8 cellular contexts compared by ENCODE assay signal in the genomic region with DNA sequence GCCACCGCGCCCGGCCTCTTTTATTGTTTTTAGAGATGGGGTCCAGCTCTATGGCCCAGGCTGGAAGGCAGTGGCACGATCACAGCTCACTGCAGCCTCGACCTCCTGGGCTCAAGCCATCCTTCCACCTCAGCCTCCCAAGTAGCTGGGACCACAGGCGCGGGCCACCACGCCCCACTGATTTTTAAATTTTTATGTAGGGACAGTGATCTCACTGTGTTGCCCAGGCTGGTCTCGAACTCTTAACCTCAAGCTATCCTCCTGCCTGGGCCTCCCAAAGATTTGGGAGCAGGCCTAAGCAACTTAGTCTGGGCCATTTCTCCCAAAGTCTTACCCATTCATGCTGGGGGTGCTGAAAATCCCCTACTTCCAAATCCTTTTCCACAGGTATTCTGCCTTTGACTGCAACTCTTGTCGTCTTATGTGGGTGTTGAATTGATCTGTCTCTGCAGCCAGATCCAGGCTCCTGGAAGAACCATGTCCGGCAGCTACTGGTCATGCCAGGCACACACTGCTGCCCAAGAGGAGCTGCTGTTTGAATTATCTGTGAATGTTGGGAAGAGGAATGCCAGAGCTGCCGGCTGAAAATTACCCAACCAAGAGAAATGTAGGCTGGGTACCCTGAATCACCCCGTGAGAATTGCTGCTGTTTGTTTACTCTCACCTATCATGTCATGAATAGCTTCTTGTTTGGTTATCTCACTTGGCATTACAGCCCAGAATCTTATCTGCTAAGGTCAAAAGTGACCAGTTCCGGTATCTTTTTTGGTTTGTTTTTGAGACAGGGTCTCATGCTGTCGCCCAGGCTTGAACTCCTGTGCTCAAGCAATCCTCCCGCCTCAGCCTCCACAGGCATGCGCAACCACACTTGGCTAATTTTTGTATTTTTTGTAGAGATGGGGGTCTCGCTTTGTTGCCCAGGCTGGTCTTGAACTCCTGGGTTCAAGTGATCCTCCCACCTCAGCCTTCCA. TPM values are rescaled to one million over a fixed set of nuclear protein-coding genes. Genes with fewer than 3 reads are reported as not detected.
DNase-seq lines count a peak whose midpoint lies in the region; ATAC-seq, FAIRE-seq and TF ChIP-seq lines count a peak whose summit lies in the region.

No MANE protein-coding gene starts in this region.

- H3K79me2 ChIP-seq in keratinocyte (ENCODE audit: control insufficient read depth, insufficient read depth, low read length) = no peaks in the 10 kb centered on the region

- H3K9me3 Mint-ChIP-seq in activated CD4-positive, alpha-beta T cell treated with anti-CD3 and anti-CD28 coated beads, Interleukin-2, amount 10 ng/mL, durations not matched to agents 24 days and 14 days = no peaks in the 10 kb centered on the region
- H3K9me3 Mint-ChIP-seq in activated CD8-positive, alpha-beta T cell treated with anti-CD3 and anti-CD28 coated beads, Interleukin-2, amount 10 ng/mL, durations not matched to agents 7 days and 5 days (ENCODE audit: insufficient read depth) = no peaks in the 10 kb centered on the region

- TF ChIP-seq POLR2A in testis (IDR thresholded peaks at IDR 0.05) = no peak

- H3K36me3 Mint-ChIP-seq in activated CD4-positive, alpha-beta T cell treated with anti-CD3 and anti-CD28 coated beads, Interleukin-2, amount 10 ng/mL, durations not matched to agents 24 days and 14 days (ENCODE audit: low read depth) = peaks cover 30% of the 10 kb centered on the region
- H3K36me3 Mint-ChIP-seq in activated CD8-positive, alpha-beta T cell treated with anti-CD3 and anti-CD28 coated beads, Interleukin-2, amount 10 ng/mL, durations not matched to agents 7 days and 5 days (ENCODE audit: low read depth) = peaks cover 35% of the 10 kb centered on the region

- dilution Hi-C loops in keratinocyte (cut with MboI; ENCODE audit: extremely low pct_ligation_motif_present, low sequenced_read_pairs) = no loop called here

- H3K4me3 ChIP-seq in keratinocyte (ENCODE audit: control insufficient read depth in 2 of 3, extremely low read depth in 1 of 3, insufficient read depth in 2 of 3, low read depth in 1 of 3, low read length in 3 of 3) = peak overlapping the region in 2 of 3 experiments; percentile 73 to 76
- peak overlapping the region in 1 of 2 donors; percentile 70 for H3K4me3 ChIP-seq in testis

- intact Hi-C loops in activated CD4-positive, alpha-beta T cell treated with anti-CD3 and anti-CD28 coated beads, Interleukin-2, amount 10 ng/mL, durations not matched to agents 24 days and 14 days (cut with micrococcal nuclease) = loop anchor here (5.0 kb wide), 1 partner anchor 59 kb away; the partner anchor contains the start of gene ZNF316
- intact Hi-C loops in testis (cut with DNase I; ENCODE audit: low total_unique reads) = no loop called here

- TF ChIP-seq CTCF in keratinocyte (optimal IDR thresholded peaks at IDR 0.05 in 1 of 3, IDR thresholded peaks at IDR 0.05 in 1 of 3, conservative IDR thresholded peaks at IDR 0.05 in 1 of 3; ENCODE audit: extremely low read depth in 1 of 3, insufficient read depth in 2 of 3, low read length in 3 of 3) (no peak), testis (IDR thresholded peaks at IDR 0.05) (no peak)

- H3K4me1 ChIP-seq in keratinocyte (ENCODE audit: control insufficient read depth, extremely low read depth, insufficient read depth, low read length) = no peaks in the 10 kb centered on the region
- peaks cover 11% of the 10 kb centered on the region for H3K4me1 ChIP-seq in testis

- CTCF ChIA-PET in activated CD8-positive, alpha-beta T cell treated with anti-CD3 and anti-CD28 coated beads, Interleukin-2, amount 10 ng/mL, durations not matched to agents 7 days and 5 days (lab: Charles Lee) = interaction anchor here (0.7 to 5.5 kb wide), 4 partner anchors 10 to 63 kb away, joined by 3 to 32 read pairs (median 5); partner anchors contain the start of gene INTS15

- H3K4me1 Mint-ChIP-seq in activated CD4-positive, alpha-beta T cell treated with anti-CD3 and anti-CD28 coated beads, Interleukin-2, amount 10 ng/mL, durations not matched to agents 24 days and 14 days = peaks cover 18% of the 10 kb centered on the region
- H3K4me1 Mint-ChIP-seq in activated CD8-positive, alpha-beta T cell treated with anti-CD3 and anti-CD28 coated beads, Interleukin-2, amount 10 ng/mL, durations not matched to agents 7 days and 5 days (ENCODE audit: low read depth) = peaks cover 52% of the 10 kb centered on the region

- H4K20me1 ChIP-seq in keratinocyte (ENCODE audit: control insufficient read depth, extremely low read depth, insufficient read depth, low read length) = no peaks in the 10 kb centered on the region

- DNase-seq in activated CD4-positive, alpha-beta T cell treated with anti-CD3 and anti-CD28 coated beads, Interleukin-2, amount 10 ng/mL, durations not matched to agents 24 days and 14 days = no peak
- DNase-seq in activated CD4-positive, alpha-beta T cell treated with anti-CD3 and anti-CD28 coated beads, Interleukin-2, amount 50 U/mL, for 4 hours = no peak
- DNase-seq in activated CD8-positive, alpha-beta T cell treated with anti-CD3 and anti-CD28 coated beads, Interleukin-2, amount 10 ng/mL, durations not matched to agents 7 days and 5 days = no peak
- no peak for DNase-seq in keratinocyte (ENCODE audit: low read depth, low spot score)
- no peak for DNase-seq in testis
- DNase-seq in NCI-H1105 treated with DMSO at 0.1 percent for 48 hours (lab: John Stamatoyannopoulos, UW) = no peak

- H3K27ac ChIP-seq in keratinocyte (ENCODE audit: control insufficient read depth, insufficient read depth, low read length) = no peak overlapping the region
- peak overlapping the region; percentile 79 to 95 for H3K27ac ChIP-seq in testis

- no peak for ATAC-seq in activated CD8-positive, alpha-beta T cell treated with anti-CD3 and anti-CD28 coated beads, Interleukin-2, amount 10 ng/mL, durations not matched to agents 7 days and 5 days
- no peak for ATAC-seq in HG02588 (IDR thresholded peaks at IDR 0.05; ENCODE audit: unreplicated experiment)
- no peak for ATAC-seq in GM21717 (IDR thresholded peaks at IDR 0.05; ENCODE audit: unreplicated experiment)

- H3K9ac ChIP-seq in keratinocyte (ENCODE audit: control insufficient read depth, extremely low read depth, insufficient read depth, low read length) = no peak overlapping the region

- H3K9me3 ChIP-seq in keratinocyte (ENCODE audit: control insufficient read depth, low read depth, low read length) (no peaks in the 10 kb centered on the region), testis (no peaks in the 10 kb centered on the region)

- H3K4me3 Mint-ChIP-seq in activated CD4-positive, alpha-beta T cell treated with anti-CD3 and anti-CD28 coated beads, Interleukin-2, amount 10 ng/mL, durations not matched to agents 24 days and 14 days = peak overlapping the region; percentile 84
- peak overlapping the region; percentile 85 for H3K4me3 Mint-ChIP-seq in activated CD8-positive, alpha-beta T cell treated with anti-CD3 and anti-CD28 coated beads, Interleukin-2, amount 10 ng/mL, durations not matched to agents 7 days and 5 days

- H3K27ac Mint-ChIP-seq in activated CD4-positive, alpha-beta T cell treated with anti-CD3 and anti-CD28 coated beads, Interleukin-2, amount 10 ng/mL, durations not matched to agents 24 days and 14 days = peak overlapping the region; percentile 90
- H3K27ac Mint-ChIP-seq in activated CD8-positive, alpha-beta T cell treated with anti-CD3 and anti-CD28 coated beads, Interleukin-2, amount 10 ng/mL, durations not matched to agents 7 days and 5 days = peak overlapping the region; percentile 90

- FAIRE-seq in keratinocyte (lab: Jason Lieb, UNC) = no peak

- 74 to 81% methylated on average over 15 to 18 of the region's 18 CpGs for whole genome bisulfite sequencing in testis, 2 donors

- H3K9me1 ChIP-seq in keratinocyte (ENCODE audit: control insufficient read depth, extremely low read depth, insufficient read depth, low read length) = no peaks in the 10 kb centered on the region

- no peak overlapping the region for H2AFZ ChIP-seq in keratinocyte (ENCODE audit: control insufficient read depth, low read length)

- POLR2A ChIA-PET in activated CD8-positive, alpha-beta T cell treated with anti-CD3 and anti-CD28 coated beads, Interleukin-2, amount 10 ng/mL, durations not matched to agents 7 days and 5 days (lab: Charles Lee) = interaction anchor here (0.7 to 3.0 kb wide), 3 partner anchors 12 to 22 kb away, joined by 3 to 24 read pairs (median 5); partner anchors contain the start of gene INTS15

- no peaks in the 10 kb centered on the region for H3K27me3 Mint-ChIP-seq in activated CD4-positive, alpha-beta T cell treated with anti-CD3 and anti-CD28 coated beads, Interleukin-2, amount 10 ng/mL, durations not matched to agents 24 days and 14 days
- no peaks in the 10 kb centered on the region for H3K27me3 Mint-ChIP-seq in activated CD8-positive, alpha-beta T cell treated with anti-CD3 and anti-CD28 coated beads, Interleukin-2, amount 10 ng/mL, durations not matched to agents 7 days and 5 days (ENCODE audit: low read depth)

- H3K27me3 ChIP-seq in keratinocyte (ENCODE audit: control insufficient read depth, extremely low read depth, insufficient read depth, low read length) (no peaks in the 10 kb centered on the region), testis (no peaks in the 10 kb centered on the region)

- peak overlapping the region; percentile 64 for H3K4me2 ChIP-seq in keratinocyte (ENCODE audit: control insufficient read depth, extremely low read depth, insufficient read depth, low read depth, low read length)

- H3K36me3 ChIP-seq in keratinocyte (ENCODE audit: control insufficient read depth in 2 of 2, extremely low read depth in 1 of 2, insufficient read depth in 2 of 2, low read length in 2 of 2) = peaks cover 2 to 6% of the 10 kb centered on the region in 2 experiments
- H3K36me3 ChIP-seq in testis (ENCODE audit: low read depth, missing control alignments) = no peaks in the 10 kb centered on the region

RNA-seq across cellular contexts. Expression of gene ZDHHC4, which starts 1.1 kb away (rescaled TPM):
- total RNA-seq in activated CD4-positive, alpha-beta T cell treated with anti-CD3 and anti-CD28 coated beads, Interleukin-2, amount 10 ng/mL, durations not matched to agents 24 days and 14 days = 26.7 and 28.3 TPM in 2 replicates
- 10 to 100 TPM; 29.3 to 35.7 TPM for total RNA-seq in activated CD8-positive, alpha-beta T cell treated with anti-CD3 and anti-CD28 coated beads, Interleukin-2, amount 10 ng/mL, durations not matched to agents 7 days and 5 days
- polyA plus RNA-seq in keratinocyte (50.7 to 66.1 TPM (median 60.6 TPM) in 3 replicates), testis (ENCODE audit: insufficient read depth, low read depth, low replicate concordance) (77.7 TPM)
- 6.8 TPM for polyA plus RNA-seq in keratinocyte (2011; ENCODE audit: low read depth)
- polyA plus RNA-seq in keratinocyte (2011; cell fraction: cytosol; rRNA removed) = 64.5 and 69.8 TPM in 2 replicates
- polyA plus RNA-seq in keratinocyte (2011; cell fraction: nucleus; rRNA removed) = 42.1 and 42.5 TPM in 2 replicates
- 26.7 and 31.7 TPM in 2 replicates for polyA plus RNA-seq in keratinocyte (2012; ENCODE audit: low replicate concordance)
- polyA minus RNA-seq in keratinocyte = 66.5 to 118 TPM (median 95.0 TPM) in 3 replicates
- 44.7 TPM for polyA minus RNA-seq in keratinocyte (2011; cell fraction: cytosol; rRNA and poly(A)+ RNA removed)
- polyA minus RNA-seq in keratinocyte (2011; cell fraction: nucleus; rRNA and poly(A)+ RNA removed) = 10.3 and 20.0 TPM in 2 replicates
- 10 to 100 TPM; 59.4 to 75.8 TPM for total RNA-seq in testis

RNA-seq across cellular contexts. Expression of gene INTS15, which starts 11.4 kb away (rescaled TPM):
- 42.5 and 45.1 TPM in 2 replicates for total RNA-seq in activated CD4-positive, alpha-beta T cell treated with anti-CD3 and anti-CD28 coated beads, Interleukin-2, amount 10 ng/mL, durations not matched to agents 24 days and 14 days
- 10 to 100 TPM; 40.9 to 42.7 TPM for total RNA-seq in activated CD8-positive, alpha-beta T cell treated with anti-CD3 and anti-CD28 coated beads, Interleukin-2, amount 10 ng/mL, durations not matched to agents 7 days and 5 days
- polyA plus RNA-seq in keratinocyte (11.9 to 22.5 TPM (median 12.1 TPM) in 3 replicates), testis (ENCODE audit: insufficient read depth, low read depth, low replicate concordance) (23.6 TPM)
- 4.7 TPM for polyA plus RNA-seq in keratinocyte (2011; ENCODE audit: low read depth)
- 17.0 and 19.7 TPM in 2 replicates for polyA plus RNA-seq in keratinocyte (2011; cell fraction: cytosol; rRNA removed)
- polyA plus RNA-seq in keratinocyte (2011; cell fraction: nucleus; rRNA removed) = 26.7 and 33.4 TPM in 2 replicates
- 14.9 and 17.1 TPM in 2 replicates for polyA plus RNA-seq in keratinocyte (2012; ENCODE audit: low replicate concordance)
- polyA minus RNA-seq in keratinocyte = 9.0 to 18.6 TPM (median 12.4 TPM) in 3 replicates
- polyA minus RNA-seq in keratinocyte (2011; cell fraction: cytosol; rRNA and poly(A)+ RNA removed) = 16.5 TPM
- polyA minus RNA-seq in keratinocyte (2011; cell fraction: nucleus; rRNA and poly(A)+ RNA removed) = 9.1 and 10.8 TPM in 2 replicates
- total RNA-seq in testis = 10 to 100 TPM; 31.5 to 41.5 TPM

RNA-seq across cellular contexts. Expression of gene GRID2IP, which starts 27.1 kb away (rescaled TPM):
- 0.05 TPM in 1 of 2 replicates, not detected in the other for total RNA-seq in activated CD4-positive, alpha-beta T cell treated with anti-CD3 and anti-CD28 coated beads, Interleukin-2, amount 10 ng/mL, durations not matched to agents 24 days and 14 days
- under 1 TPM in 1 of 2 experiments, not detected in 1; 0.21 TPM for total RNA-seq in activated CD8-positive, alpha-beta T cell treated with anti-CD3 and anti-CD28 coated beads, Interleukin-2, amount 10 ng/mL, durations not matched to agents 7 days and 5 days
- 0.01 to 0.04 TPM (median 0.03 TPM) in 3 replicates for polyA plus RNA-seq in keratinocyte
- polyA plus RNA-seq in keratinocyte (2011; ENCODE audit: low read depth) = not detected
- polyA plus RNA-seq in keratinocyte (2011; cell fraction: cytosol; rRNA removed) = not detected in 2 replicates
- polyA plus RNA-seq in keratinocyte (2011; cell fraction: nucleus; rRNA removed) = 0.05 TPM in 1 of 2 replicates, not detected in the other
- not detected in 2 replicates for polyA plus RNA-seq in keratinocyte (2012; ENCODE audit: low replicate concordance)
- polyA minus RNA-seq in keratinocyte = 0.16 TPM in 1 of 3 replicates, not detected in the others
- not detected for polyA minus RNA-seq in keratinocyte (2011; cell fraction: cytosol; rRNA and poly(A)+ RNA removed)
- not detected in 2 replicates for polyA minus RNA-seq in keratinocyte (2011; cell fraction: nucleus; rRNA and poly(A)+ RNA removed)
- total RNA-seq in testis = 1 to 10 TPM; 1.1 to 1.9 TPM
- 0.34 TPM for polyA plus RNA-seq in testis (ENCODE audit: insufficient read depth, low read depth, low replicate concordance)

RNA-seq across cellular contexts. Expression of gene ZNF853, which starts 37.0 kb away (rescaled TPM):
- 0.33 and 0.42 TPM in 2 replicates for total RNA-seq in activated CD4-positive, alpha-beta T cell treated with anti-CD3 and anti-CD28 coated beads, Interleukin-2, amount 10 ng/mL, durations not matched to agents 24 days and 14 days
- total RNA-seq in activated CD8-positive, alpha-beta T cell treated with anti-CD3 and anti-CD28 coated beads, Interleukin-2, amount 10 ng/mL, durations not matched to agents 7 days and 5 days = 1 to 10 TPM in 1 of 2 experiments, under 1 TPM in 1; 0.78 to 1.0 TPM
- polyA plus RNA-seq in keratinocyte (0.02 to 0.03 TPM (median 0.03 TPM) in 3 replicates), testis (ENCODE audit: insufficient read depth, low read depth, low replicate concordance) (9.4 TPM)
- polyA plus RNA-seq in keratinocyte (2011; ENCODE audit: low read depth) = 0.11 TPM
- 0.04 TPM in 1 of 2 replicates, not detected in the other for polyA plus RNA-seq in keratinocyte (2011; cell fraction: cytosol; rRNA removed)
- 0.04 and 0.09 TPM in 2 replicates for polyA plus RNA-seq in keratinocyte (2011; cell fraction: nucleus; rRNA removed)
- 0.04 TPM in 1 of 2 replicates, not detected in the other for polyA plus RNA-seq in keratinocyte (2012; ENCODE audit: low replicate concordance)
- not detected in 3 replicates for polyA minus RNA-seq in keratinocyte
- not detected for polyA minus RNA-seq in keratinocyte (2011; cell fraction: cytosol; rRNA and poly(A)+ RNA removed)
- polyA minus RNA-seq in keratinocyte (2011; cell fraction: nucleus; rRNA and poly(A)+ RNA removed) = not detected in 2 replicates
- 1 to 10 TPM; 8.7 to 8.8 TPM for total RNA-seq in testis

RNA-seq across cellular contexts. Expression of gene ZNF316, which starts 58.7 kb away (rescaled TPM):
- total RNA-seq in activated CD4-positive, alpha-beta T cell treated with anti-CD3 and anti-CD28 coated beads, Interleukin-2, amount 10 ng/mL, durations not matched to agents 24 days and 14 days = 28.8 and 29.4 TPM in 2 replicates
- 10 to 100 TPM; 24.2 to 26.8 TPM for total RNA-seq in activated CD8-positive, alpha-beta T cell treated with anti-CD3 and anti-CD28 coated beads, Interleukin-2, amount 10 ng/mL, durations not matched to agents 7 days and 5 days
- polyA plus RNA-seq in keratinocyte = 4.6 to 5.1 TPM (median 4.7 TPM) in 3 replicates
- polyA plus RNA-seq in keratinocyte (2011; ENCODE audit: low read depth) = 6.6 TPM
- 1.4 and 3.8 TPM in 2 replicates for polyA plus RNA-seq in keratinocyte (2011; cell fraction: cytosol; rRNA removed)
- polyA plus RNA-seq in keratinocyte (2011; cell fraction: nucleus; rRNA removed) = 17.0 and 17.5 TPM in 2 replicates
- 8.7 and 9.4 TPM in 2 replicates for polyA plus RNA-seq in keratinocyte (2012; ENCODE audit: low replicate concordance)
- 2.5 to 5.8 TPM (median 3.6 TPM) in 3 replicates for polyA minus RNA-seq in keratinocyte
- polyA minus RNA-seq in keratinocyte (2011; cell fraction: cytosol; rRNA and poly(A)+ RNA removed) = 7.9 TPM
- polyA minus RNA-seq in keratinocyte (2011; cell fraction: nucleus; rRNA and poly(A)+ RNA removed) = 7.9 and 10.6 TPM in 2 replicates
- total RNA-seq in testis = 10 to 100 TPM; 46.6 to 50.9 TPM
- 22.7 TPM for polyA plus RNA-seq in testis (ENCODE audit: insufficient read depth, low read depth, low replicate concordance)
